In genomic region chr19:30096596-30097370, GRCh38 we compare ENCODE assay signal across 25 cellular contexts.
"Had no signal": no experiment of that assay in that cellular context is flagged by ENCODE, and none has a peak within 500 bp of the region (broad histone marks: within the 10 kb centered on the region; RNA-seq: fewer than 3 reads in every experiment).

No MANE protein-coding gene starts in this region.

- H3K4me3 ChIP-seq: adrenal gland, SJSA1 had no signal

- H3K27me3 ChIP-seq: adrenal gland, SJSA1 had no signal

- H3K36me3 ChIP-seq: adrenal gland, SJSA1 had no signal

- DNase-seq: activated CD4-positive, alpha-beta T cell treated with anti-CD3 and anti-CD28 coated beads, Interleukin-2, amount 10 ng/mL, durations not matched to agents 7 days and 5 days; activated CD4-positive, alpha-beta T cell treated with anti-CD3 and anti-CD28 coated beads, Interleukin-2, amount 50 U/mL, for 48 hours; activated CD8-positive, alpha-beta memory T cell treated with anti-CD3 and anti-CD28 coated beads, Interleukin-2, amount 50 U/mL, for 4 hours; activated CD8-positive, alpha-beta T cell treated with anti-CD3 and anti-CD28 coated beads, Interleukin-2, amount 10 ng/mL, durations not matched to agents 7 days and 5 days; activated gamma-delta T cell treated with Interleukin-2 at 50 U/mL for 16 hours; activated naive CD4-positive, alpha-beta T cell treated with anti-CD3 and anti-CD28 coated beads for 36 hours; activated T-cell treated with anti-CD3 and anti-CD28 coated beads for 4 hours; activated T-cell treated with anti-CD3 and anti-CD28 coated beads, Interleukin-2, amount 50 U/mL, for 4 hours; adrenal gland; Kasumi-1; KG1; NCI-H1092 treated with DMSO at 0.1 percent for 48 hours; NCI-H1417; NCI-H146; NCI-H187; NCI-H2029 treated with DMSO at 0.1 percent for 48 hours; NCI-H2107; NCI-H2171; NCI-H510A; NCI-H526; NCI-H748 treated with DMSO at 0.1 percent for 48 hours; SHP77 treated with DMSO at 0.1 percent for 48 hours; SK-N-SH had no signal

- H3K4me1 ChIP-seq: adrenal gland, SJSA1 had no signal

- H3K9me3 ChIP-seq: adrenal gland, SJSA1, SK-N-SH had no signal

- H3K9me2 ChIP-seq: SK-N-SH had no signal

- H3K27ac ChIP-seq: adrenal gland, SJSA1 had no signal

- H3K9ac ChIP-seq: SK-N-SH had no signal

- ATAC-seq: activated CD8-positive, alpha-beta T cell treated with anti-CD3 and anti-CD28 coated beads, Interleukin-2, amount 10 ng/mL, durations not matched to agents 7 days and 5 days; activated naive CD4-positive, alpha-beta T cell treated with anti-CD3 and anti-CD28 coated beads, Interleukin-2, amount 50 U/mL, for 72 hours; activated T-cell treated with anti-CD3 and anti-CD28 coated beads, Interleukin-2, amount 50 U/mL, for 4 hours had no signal

- H3K4me2 ChIP-seq: SK-N-SH had no signal
